2 cellular contexts compared by ENCODE assay signal in the genomic region with DNA sequence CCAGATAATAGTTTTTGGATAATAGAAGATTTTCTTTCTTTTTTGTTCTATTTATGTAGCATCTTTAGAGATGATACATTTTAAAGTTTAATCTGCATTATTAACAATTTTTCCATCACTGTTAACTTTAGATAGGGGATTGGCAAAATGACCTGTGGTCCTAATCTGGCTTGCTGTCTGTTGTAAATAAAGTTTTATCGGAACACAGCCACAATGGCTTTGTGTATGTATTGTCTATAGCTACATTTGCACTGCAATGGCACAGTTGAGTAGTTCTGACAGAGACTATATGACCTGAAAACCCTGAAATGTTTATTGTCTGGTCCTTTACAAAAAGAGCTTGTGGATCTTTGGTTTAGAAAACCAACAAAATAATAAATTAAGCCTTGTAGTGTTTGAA.
A peak's percentile ranks its signal among the peaks of the same experiment; 100 is the strongest.
TF ChIP-seq lines count a peak whose summit lies in the region.

No MANE protein-coding gene starts in this region.

TF ChIP-seq in K562, 482 proteins besides CTCF, POLR2A, EP300 and RAD21 (continued from another document):
- TF ChIP-seq, protein P1, sequence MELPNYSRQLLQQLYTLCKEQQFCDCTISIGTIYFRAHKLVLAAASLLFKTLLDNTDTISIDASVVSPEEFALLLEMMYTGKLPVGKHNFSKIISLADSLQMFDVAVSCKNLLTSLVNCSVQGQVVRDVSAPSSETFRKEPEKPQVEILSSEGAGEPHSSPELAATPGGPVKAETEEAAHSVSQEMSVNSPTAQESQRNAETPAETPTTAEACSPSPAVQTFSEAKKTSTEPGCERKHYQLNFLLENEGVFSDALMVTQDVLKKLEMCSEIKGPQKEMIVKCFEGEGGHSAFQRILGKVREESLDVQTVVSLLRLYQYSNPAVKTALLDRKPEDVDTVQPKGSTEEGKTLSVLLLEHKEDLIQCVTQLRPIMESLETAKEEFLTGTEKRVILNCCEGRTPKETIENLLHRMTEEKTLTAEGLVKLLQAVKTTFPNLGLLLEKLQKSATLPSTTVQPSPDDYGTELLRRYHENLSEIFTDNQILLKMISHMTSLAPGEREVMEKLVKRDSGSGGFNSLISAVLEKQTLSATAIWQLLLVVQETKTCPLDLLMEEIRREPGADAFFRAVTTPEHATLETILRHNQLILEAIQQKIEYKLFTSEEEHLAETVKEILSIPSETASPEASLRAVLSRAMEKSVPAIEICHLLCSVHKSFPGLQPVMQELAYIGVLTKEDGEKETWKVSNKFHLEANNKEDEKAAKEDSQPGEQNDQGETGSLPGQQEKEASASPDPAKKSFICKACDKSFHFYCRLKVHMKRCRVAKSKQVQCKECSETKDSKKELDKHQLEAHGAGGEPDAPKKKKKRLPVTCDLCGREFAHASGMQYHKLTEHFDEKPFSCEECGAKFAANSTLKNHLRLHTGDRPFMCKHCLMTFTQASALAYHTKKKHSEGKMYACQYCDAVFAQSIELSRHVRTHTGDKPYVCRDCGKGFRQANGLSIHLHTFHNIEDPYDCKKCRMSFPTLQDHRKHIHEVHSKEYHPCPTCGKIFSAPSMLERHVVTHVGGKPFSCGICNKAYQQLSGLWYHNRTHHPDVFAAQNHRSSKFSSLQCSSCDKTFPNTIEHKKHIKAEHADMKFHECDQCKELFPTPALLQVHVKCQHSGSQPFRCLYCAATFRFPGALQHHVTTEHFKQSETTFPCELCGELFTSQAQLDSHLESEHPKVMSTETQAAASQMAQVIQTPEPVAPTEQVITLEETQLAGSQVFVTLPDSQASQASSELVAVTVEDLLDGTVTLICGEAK (IDR thresholded peaks at IDR 0.05), result peak; percentile 96
- TF ChIP-seq, protein P1 (CRISPR knock-in tag; IDR thresholded peaks at IDR 0.05), result peak; percentile 94
- TF ChIP-seq SIN3A (IDR thresholded peaks at IDR 0.05; ENCODE audit: borderline replicate concordance in 2 of 2, control insufficient read depth in 1 of 2, low read depth in 2 of 2, low read length in 2 of 2), result no peak
- TF ChIP-seq ELF2 (CRISPR knock-in tag; IDR thresholded peaks at IDR 0.05), result peak; percentile 23; the same call in 1 of the 2 replicates
- no peak for TF ChIP-seq TAF9B (IDR thresholded peaks at IDR 0.05; ENCODE audit: partially characterized antibody)
TF ChIP-seq in K562: peak in this region for 2.

TF ChIP-seq in SK-N-SH treated with all-trans-retinoic acid at 6 μM for 48 hours, 23 proteins besides CTCF, POLR2A, EP300 and RAD21 (continued from another document):
- TF ChIP-seq, protein P2, sequence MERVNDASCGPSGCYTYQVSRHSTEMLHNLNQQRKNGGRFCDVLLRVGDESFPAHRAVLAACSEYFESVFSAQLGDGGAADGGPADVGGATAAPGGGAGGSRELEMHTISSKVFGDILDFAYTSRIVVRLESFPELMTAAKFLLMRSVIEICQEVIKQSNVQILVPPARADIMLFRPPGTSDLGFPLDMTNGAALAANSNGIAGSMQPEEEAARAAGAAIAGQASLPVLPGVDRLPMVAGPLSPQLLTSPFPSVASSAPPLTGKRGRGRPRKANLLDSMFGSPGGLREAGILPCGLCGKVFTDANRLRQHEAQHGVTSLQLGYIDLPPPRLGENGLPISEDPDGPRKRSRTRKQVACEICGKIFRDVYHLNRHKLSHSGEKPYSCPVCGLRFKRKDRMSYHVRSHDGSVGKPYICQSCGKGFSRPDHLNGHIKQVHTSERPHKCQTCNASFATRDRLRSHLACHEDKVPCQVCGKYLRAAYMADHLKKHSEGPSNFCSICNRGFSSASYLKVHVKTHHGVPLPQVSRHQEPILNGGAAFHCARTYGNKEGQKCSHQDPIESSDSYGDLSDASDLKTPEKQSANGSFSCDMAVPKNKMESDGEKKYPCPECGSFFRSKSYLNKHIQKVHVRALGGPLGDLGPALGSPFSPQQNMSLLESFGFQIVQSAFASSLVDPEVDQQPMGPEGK (CRISPR knock-in tag; IDR thresholded peaks at IDR 0.05; ENCODE audit: borderline replicate concordance), result no peak
- TF ChIP-seq ZNF8 (CRISPR knock-in tag; IDR thresholded peaks at IDR 0.05) (no peak), OSR1 (CRISPR knock-in tag; IDR thresholded peaks at IDR 0.05) (no peak), RARB (CRISPR knock-in tag; IDR thresholded peaks at IDR 0.05) (no peak), ZFP30 (CRISPR knock-in tag; IDR thresholded peaks at IDR 0.05) (no peak), ZNF70 (CRISPR knock-in tag; IDR thresholded peaks at IDR 0.05) (no peak), PPARA (CRISPR knock-in tag; IDR thresholded peaks at IDR 0.05; ENCODE audit: borderline replicate concordance) (no peak), TCF4 (CRISPR knock-in tag; IDR thresholded peaks at IDR 0.05; ENCODE audit: borderline replicate concordance) (no peak), ZNF565 (CRISPR knock-in tag; conservative IDR thresholded peaks at IDR 0.05; ENCODE audit: low read depth) (no peak), ZC3H10 (CRISPR knock-in tag; IDR thresholded peaks at IDR 0.05) (no peak)
- TF ChIP-seq, protein P3, sequence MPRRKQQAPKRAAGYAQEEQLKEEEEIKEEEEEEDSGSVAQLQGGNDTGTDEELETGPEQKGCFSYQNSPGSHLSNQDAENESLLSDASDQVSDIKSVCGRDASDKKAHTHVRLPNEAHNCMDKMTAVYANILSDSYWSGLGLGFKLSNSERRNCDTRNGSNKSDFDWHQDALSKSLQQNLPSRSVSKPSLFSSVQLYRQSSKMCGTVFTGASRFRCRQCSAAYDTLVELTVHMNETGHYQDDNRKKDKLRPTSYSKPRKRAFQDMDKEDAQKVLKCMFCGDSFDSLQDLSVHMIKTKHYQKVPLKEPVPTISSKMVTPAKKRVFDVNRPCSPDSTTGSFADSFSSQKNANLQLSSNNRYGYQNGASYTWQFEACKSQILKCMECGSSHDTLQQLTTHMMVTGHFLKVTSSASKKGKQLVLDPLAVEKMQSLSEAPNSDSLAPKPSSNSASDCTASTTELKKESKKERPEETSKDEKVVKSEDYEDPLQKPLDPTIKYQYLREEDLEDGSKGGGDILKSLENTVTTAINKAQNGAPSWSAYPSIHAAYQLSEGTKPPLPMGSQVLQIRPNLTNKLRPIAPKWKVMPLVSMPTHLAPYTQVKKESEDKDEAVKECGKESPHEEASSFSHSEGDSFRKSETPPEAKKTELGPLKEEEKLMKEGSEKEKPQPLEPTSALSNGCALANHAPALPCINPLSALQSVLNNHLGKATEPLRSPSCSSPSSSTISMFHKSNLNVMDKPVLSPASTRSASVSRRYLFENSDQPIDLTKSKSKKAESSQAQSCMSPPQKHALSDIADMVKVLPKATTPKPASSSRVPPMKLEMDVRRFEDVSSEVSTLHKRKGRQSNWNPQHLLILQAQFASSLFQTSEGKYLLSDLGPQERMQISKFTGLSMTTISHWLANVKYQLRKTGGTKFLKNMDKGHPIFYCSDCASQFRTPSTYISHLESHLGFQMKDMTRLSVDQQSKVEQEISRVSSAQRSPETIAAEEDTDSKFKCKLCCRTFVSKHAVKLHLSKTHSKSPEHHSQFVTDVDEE (CRISPR knock-in tag; IDR thresholded peaks at IDR 0.05), result no peak
